Comparison of ENCODE assay signal across 24 cellular contexts in genomic region chr20:41364236-41364855, GRCh38. TPM values are rescaled to one million over a fixed set of nuclear protein-coding genes. Genes with fewer than 3 reads are reported as not detected.
"Had no signal": no experiment of that assay in that cellular context is flagged by ENCODE, and none has a peak within 500 bp of the region (broad histone marks: within the 10 kb centered on the region; RNA-seq: fewer than 3 reads in every experiment).

No MANE protein-coding gene starts in this region.

- H3K27ac Mint-ChIP-seq: activated CD4-positive, alpha-beta T cell treated with anti-CD3 and anti-CD28 coated beads, Interleukin-2, amount 10 ng/mL, durations not matched to agents 24 days and 14 days; activated CD8-positive, alpha-beta T cell treated with anti-CD3 and anti-CD28 coated beads for 36 hours; activated T-helper 17 cell treated with anti-CD3 and anti-CD28 coated beads, Interleukin-2, amount 50 U/mL, for 72 hours; natural killer cell treated with Interleukin-12 subunit alpha and Interleukin-12 subunit beta and Interleukin-15 and Interleukin-18, amount 100 ng/mL, for 72 hours; T-helper 1 cell treated with Interleukin-12 subunit alpha and Interleukin-12 subunit beta and Interleukin-4 antibody, amounts not matched to agents 30 μg/mL and 1 μg/mL, for 36 hours had no signal

- H3K36me3 ChIP-seq: thyroid gland had no signal

- FAIRE-seq: islet of Langerhans, urothelium cell line had no signal

- H3K4me3 ChIP-seq: lung, thyroid gland had no signal

- H3K9me3 Mint-ChIP-seq: activated CD4-positive, alpha-beta T cell treated with anti-CD3 and anti-CD28 coated beads, Interleukin-2, amount 10 ng/mL, durations not matched to agents 24 days and 14 days; activated CD8-positive, alpha-beta T cell treated with anti-CD3 and anti-CD28 coated beads for 36 hours; activated T-helper 17 cell treated with anti-CD3 and anti-CD28 coated beads, Interleukin-2, amount 50 U/mL, for 72 hours; natural killer cell treated with Interleukin-12 subunit alpha and Interleukin-12 subunit beta and Interleukin-15 and Interleukin-18, amount 100 ng/mL, for 72 hours; T-helper 1 cell treated with Interleukin-12 subunit alpha and Interleukin-12 subunit beta and Interleukin-4 antibody, amounts not matched to agents 30 μg/mL and 1 μg/mL, for 36 hours had no signal

- H3K36me3 Mint-ChIP-seq: natural killer cell treated with Interleukin-12 subunit alpha and Interleukin-12 subunit beta and Interleukin-15 and Interleukin-18, amount 100 ng/mL, for 72 hours had no signal

- H3K9me3 ChIP-seq: thyroid gland had no signal

- DNase-seq: activated CD4-positive, alpha-beta T cell treated with anti-CD3 and anti-CD28 coated beads, Interleukin-2, amount 10 ng/mL, durations not matched to agents 24 days and 14 days; activated CD8-positive, alpha-beta T cell treated with anti-CD3 and anti-CD28 coated beads for 36 hours; activated naive CD4-positive, alpha-beta T cell treated with Interleukin-2 at 50 U/mL for 16 hours; activated T-cell treated with anti-CD3 and anti-CD28 coated beads, Interleukin-2, amount 50 U/mL, for 1 hour; dermis blood vessel endothelial cell; effector memory CD4-positive, alpha-beta T cell; foreskin fibroblast; hippocampal formation; left colon; nucleus accumbens; retina; stimulated activated CD4-positive, alpha-beta T cell treated with anti-CD3 and anti-CD28 coated beads, Interleukin-12 subunit alpha, Interleukin-12 subunit beta, amount 100 ng/mL, for 4 hours; stimulated activated CD4-positive, alpha-beta T cell treated with anti-CD3 and anti-CD28 coated beads, Interleukin-1b, Interleukin-23, amount 100 ng/mL, for 48 hours; stimulated activated CD8-positive, alpha-beta memory T cell treated with anti-CD3 and anti-CD28 coated beads, Interleukin-4, amount 100 ng/mL, for 48 hours; stimulated activated naive CD4-positive, alpha-beta T cell treated with Interleukin-2 at 50 U/mL for 16 hours; thyroid gland had no signal

- H3K4me3 Mint-ChIP-seq: activated CD4-positive, alpha-beta T cell treated with anti-CD3 and anti-CD28 coated beads, Interleukin-2, amount 10 ng/mL, durations not matched to agents 24 days and 14 days; activated CD8-positive, alpha-beta T cell treated with anti-CD3 and anti-CD28 coated beads for 36 hours; activated T-helper 17 cell treated with anti-CD3 and anti-CD28 coated beads, Interleukin-2, amount 50 U/mL, for 72 hours; natural killer cell treated with Interleukin-12 subunit alpha and Interleukin-12 subunit beta and Interleukin-15 and Interleukin-18, amount 100 ng/mL, for 72 hours; T-helper 1 cell treated with Interleukin-12 subunit alpha and Interleukin-12 subunit beta and Interleukin-4 antibody, amounts not matched to agents 30 μg/mL and 1 μg/mL, for 36 hours had no signal

- H3K27ac ChIP-seq: epithelial cell of prostate, thyroid gland had no signal

- ATAC-seq: activated CD8-positive, alpha-beta T cell treated with anti-CD3 and anti-CD28 coated beads for 36 hours; activated T-helper 17 cell treated with anti-CD3 and anti-CD28 coated beads, Interleukin-2, amount 50 U/mL, for 72 hours; left colon; natural killer cell treated with Interleukin-12 subunit alpha and Interleukin-12 subunit beta and Interleukin-15 and Interleukin-18, amount 100 ng/mL, for 72 hours had no signal

- H3K4me1 Mint-ChIP-seq: activated CD4-positive, alpha-beta T cell treated with anti-CD3 and anti-CD28 coated beads, Interleukin-2, amount 10 ng/mL, durations not matched to agents 24 days and 14 days; activated T-helper 17 cell treated with anti-CD3 and anti-CD28 coated beads, Interleukin-2, amount 50 U/mL, for 72 hours had no signal

RNA-seq across cellular contexts. Expression of gene EMILIN3, which starts 2.3 kb away (rescaled TPM):
- total RNA-seq: activated CD8-positive, alpha-beta T cell treated with anti-CD3 and anti-CD28 coated beads for 36 hours; activated T-helper 17 cell treated with anti-CD3 and anti-CD28 coated beads, Interleukin-2, amount 50 U/mL, for 72 hours; natural killer cell treated with Interleukin-12 subunit alpha and Interleukin-12 subunit beta and Interleukin-15 and Interleukin-18, amount 100 ng/mL, for 72 hours; subcutaneous adipose tissue had no signal
